ENCODE assay signal across 8 cellular contexts in genomic region chr2:10303634-10304378, GRCh38. TPM values are rescaled to one million over a fixed set of nuclear protein-coding genes. Genes with fewer than 3 reads are reported as not detected.
DNase-seq lines count a peak whose midpoint lies in the region; ATAC-seq and TF ChIP-seq lines count a peak whose summit lies in the region.

No MANE protein-coding gene starts in this region.

- intact Hi-C loops in lower lobe of right lung (cut with DNase I), result no loop called here

- DNase-seq in SKM-1 treated with dmso at 0.1 percent for 144 hours (lab: John Stamatoyannopoulos, UW; ENCODE audit: unreplicated experiment), result peak; percentile 27
- no peak for DNase-seq in SKM-1 (lab: John Stamatoyannopoulos, UW; ENCODE audit: unreplicated experiment)
- peak; percentile 67 for DNase-seq in KBM-7
- peak; percentile 80 for DNase-seq in lower lobe of right lung

- peak overlapping the region; percentile 84 to 96 for H3K4me3 ChIP-seq in duodenal mucosa (ENCODE audit: low read depth in 1 of 2, low read length in 2 of 2)
- H3K4me3 ChIP-seq in lower lobe of right lung, result peak overlapping the region; percentile 84

- H3K36me3 ChIP-seq in duodenal mucosa (ENCODE audit: control insufficient read depth in 1 of 2, insufficient read depth in 2 of 2, low read length in 2 of 2), result no peaks in the 10 kb centered on the region
- H3K36me3 ChIP-seq in lower lobe of right lung, result no peaks in the 10 kb centered on the region

- H3K4me1 Mint-ChIP-seq in stimulated activated memory B cell treated with anti-CD40 and anti-IgM and Interleukin-4, amounts not matched to agents 10 μg/mL and 1 μg/mL and 100 μg/mL, for 72 hours, result peaks cover 67% of the 10 kb centered on the region

- peaks cover 49 to 54% of the 10 kb centered on the region in 2 donors for H3K4me1 ChIP-seq in duodenal mucosa (ENCODE audit: control insufficient read depth in 1 of 2, insufficient read depth in 2 of 2, low read length in 2 of 2)
- peaks cover 55% of the 10 kb centered on the region for H3K4me1 ChIP-seq in lower lobe of right lung

- H3K4me3 Mint-ChIP-seq in stimulated activated memory B cell treated with anti-CD40 and anti-IgM and Interleukin-4, amounts not matched to agents 10 μg/mL and 1 μg/mL and 100 μg/mL, for 72 hours, result peak overlapping the region; percentile 100

- ATAC-seq in activated CD4-positive, CD25-positive, alpha-beta regulatory T cell treated with anti-CD3 and anti-CD28 coated beads, Interleukin-2, amount 50 U/mL, for 24 hours, result peak; percentile 3 to 12
- ATAC-seq in lower lobe of right lung (peak; percentile 40 to 56), HG03565 (IDR thresholded peaks at IDR 0.05; ENCODE audit: unreplicated experiment) (no peak)
- ATAC-seq in stimulated activated memory B cell treated with anti-CD40 and anti-IgM and Interleukin-4, amounts not matched to agents 10 μg/mL and 1 μg/mL and 100 μg/mL, for 72 hours, result peak; percentile 52

- TF ChIP-seq CTCF in lower lobe of right lung (IDR thresholded peaks at IDR 0.05), result no peak

- H3K27ac ChIP-seq in duodenal mucosa (ENCODE audit: low read depth, low read length) (peak overlapping the region; percentile 54), lower lobe of right lung (peak overlapping the region; percentile 88)

- H3K36me3 Mint-ChIP-seq in stimulated activated memory B cell treated with anti-CD40 and anti-IgM and Interleukin-4, amounts not matched to agents 10 μg/mL and 1 μg/mL and 100 μg/mL, for 72 hours, result no peaks in the 10 kb centered on the region

- in situ Hi-C loops in KBM-7 (cut with MboI; ENCODE audit: low pct_unique_long_range_greater_than_20kb, low sequenced_read_pairs), result no loop called here

- H3K27me3 Mint-ChIP-seq in stimulated activated memory B cell treated with anti-CD40 and anti-IgM and Interleukin-4, amounts not matched to agents 10 μg/mL and 1 μg/mL and 100 μg/mL, for 72 hours, result no peaks in the 10 kb centered on the region

- H3K9ac ChIP-seq in duodenal mucosa (ENCODE audit: low read depth in 1 of 2, low read length in 2 of 2), result peak overlapping the region; percentile 78 to 93

- H3K27me3 ChIP-seq in duodenal mucosa (ENCODE audit: control insufficient read depth in 1 of 2, insufficient read depth in 2 of 2, low read length in 2 of 2) (no peaks in the 10 kb centered on the region), lower lobe of right lung (ENCODE audit: low read depth) (no peaks in the 10 kb centered on the region)

- H3K9me3 ChIP-seq in duodenal mucosa (ENCODE audit: control insufficient read depth in 1 of 2, low read length in 2 of 2) (no peaks in the 10 kb centered on the region), lower lobe of right lung (no peaks in the 10 kb centered on the region)

- H3K27ac Mint-ChIP-seq in stimulated activated memory B cell treated with anti-CD40 and anti-IgM and Interleukin-4, amounts not matched to agents 10 μg/mL and 1 μg/mL and 100 μg/mL, for 72 hours, result peak overlapping the region; percentile 90

- no peaks in the 10 kb centered on the region for H3K9me3 Mint-ChIP-seq in stimulated activated memory B cell treated with anti-CD40 and anti-IgM and Interleukin-4, amounts not matched to agents 10 μg/mL and 1 μg/mL and 100 μg/mL, for 72 hours

RNA-seq across cellular contexts. Expression of gene HPCAL1, which starts 1.1 kb away (rescaled TPM):
- 132 TPM for total RNA-seq in lower lobe of right lung
